In the genomic region with DNA sequence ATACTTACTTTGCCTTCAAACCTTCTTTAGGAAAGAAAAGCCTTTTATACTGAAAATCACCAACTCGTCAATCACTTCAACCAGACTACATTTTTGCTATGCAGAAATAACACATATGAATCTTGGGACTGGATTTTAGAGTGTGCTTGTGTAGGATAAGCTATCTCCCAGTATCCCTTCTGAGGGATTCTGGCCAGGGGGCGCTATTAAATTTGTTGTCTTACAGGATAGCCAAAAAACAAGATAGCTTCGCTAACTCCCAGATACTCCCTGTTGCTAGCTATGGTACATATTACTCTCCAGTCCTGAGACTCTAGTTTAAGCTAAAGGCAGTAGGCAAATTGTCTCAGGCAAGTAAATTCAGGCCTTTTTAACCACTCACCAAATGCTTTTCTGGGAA, we compare ENCODE assay signal across 29 cellular contexts.
DNase-seq lines count a peak whose midpoint lies in the region; ATAC-seq and TF ChIP-seq lines count a peak whose summit lies in the region.
"Had no signal": no experiment of that assay in that cellular context is flagged by ENCODE, and none has a peak within 500 bp of the region (broad histone marks: within the 10 kb centered on the region; RNA-seq: fewer than 3 reads in every experiment).

No MANE protein-coding gene starts in this region.

- H3K4me2 ChIP-seq in HCT116 (ENCODE audit: low read length) = no peak overlapping the region

- RAD21 ChIA-PET in HCT116 (lab: Charles Lee; ENCODE audit: low non-redundant PET in 1 of 2, low total read pairs in 2 of 2, uncharacterized antibody in 2 of 2, unreplicated experiment in 2 of 2) = no interaction called here

- H3K27me3 Mint-ChIP-seq in stimulated activated memory B cell treated with anti-CD40 and anti-IgM and Interleukin-4, amounts not matched to agents 10 μg/mL and 1 μg/mL and 100 μg/mL, for 72 hours = no peaks in the 10 kb centered on the region
- no peaks in the 10 kb centered on the region for H3K27me3 Mint-ChIP-seq in activated CD4-positive, alpha-beta T cell treated with anti-CD3 and anti-CD28 coated beads, Interleukin-2, amount 10 ng/mL, durations not matched to agents 24 days and 14 days
- H3K27me3 Mint-ChIP-seq: activated CD4-positive, alpha-beta T cell treated with anti-CD3 and anti-CD28 coated beads for 36 hours; activated naive CD8-positive, alpha-beta T cell treated with anti-CD3 and anti-CD28 coated beads, Interleukin-2, amount 50 U/mL, for 24 hours had no signal

- no peaks in the 10 kb centered on the region for H4K20me1 ChIP-seq in HCT116 (ENCODE audit: insufficient read depth)

- POLR2A ChIA-PET in HCT116 (lab: Charles Lee) = no interaction called here

- intact Hi-C loops in HCT116 (cut with micrococcal nuclease) = no loop called here
- intact Hi-C loops in activated CD4-positive, alpha-beta T cell treated with anti-CD3 and anti-CD28 coated beads, Interleukin-2, amount 10 ng/mL, durations not matched to agents 24 days and 14 days (cut with micrococcal nuclease) = no loop called here

- H3K9ac ChIP-seq in HCT116 (ENCODE audit: low read length) = no peak overlapping the region

- H3K4me1 ChIP-seq in HCT116 (ENCODE audit: control insufficient read depth in 1 of 2, insufficient read depth in 2 of 2, low read length in 2 of 2) = no peaks in the 10 kb centered on the region
- H3K4me1 ChIP-seq: heart right ventricle, upper lobe of left lung had no signal

- no peak overlapping the region for H3K27ac Mint-ChIP-seq in stimulated activated memory B cell treated with anti-CD40 and anti-IgM and Interleukin-4, amounts not matched to agents 10 μg/mL and 1 μg/mL and 100 μg/mL, for 72 hours
- H3K27ac Mint-ChIP-seq in activated CD4-positive, alpha-beta T cell treated with anti-CD3 and anti-CD28 coated beads, Interleukin-2, amount 10 ng/mL, durations not matched to agents 24 days and 14 days = no peak overlapping the region
- H3K27ac Mint-ChIP-seq: activated CD4-positive, alpha-beta T cell treated with anti-CD3 and anti-CD28 coated beads for 36 hours; activated naive CD8-positive, alpha-beta T cell treated with anti-CD3 and anti-CD28 coated beads, Interleukin-2, amount 50 U/mL, for 24 hours; brain; immature natural killer cell; T-helper 1 cell treated with Interleukin-12 subunit alpha and Interleukin-12 subunit beta and Interleukin-4 antibody, amounts not matched to agents 30 μg/mL and 1 μg/mL, for 36 hours had no signal

- TF ChIP-seq RAD21 in HCT116 (IDR thresholded peaks at IDR 0.05; ENCODE audit: low read depth) = no peak

- no peaks in the 10 kb centered on the region for H3K36me3 Mint-ChIP-seq in stimulated activated memory B cell treated with anti-CD40 and anti-IgM and Interleukin-4, amounts not matched to agents 10 μg/mL and 1 μg/mL and 100 μg/mL, for 72 hours
- H3K36me3 Mint-ChIP-seq in activated CD4-positive, alpha-beta T cell treated with anti-CD3 and anti-CD28 coated beads, Interleukin-2, amount 10 ng/mL, durations not matched to agents 24 days and 14 days (ENCODE audit: low read depth) = no peaks in the 10 kb centered on the region
- H3K36me3 Mint-ChIP-seq: brain had no signal

- no peaks in the 10 kb centered on the region for H3K4me1 Mint-ChIP-seq in stimulated activated memory B cell treated with anti-CD40 and anti-IgM and Interleukin-4, amounts not matched to agents 10 μg/mL and 1 μg/mL and 100 μg/mL, for 72 hours
- no peaks in the 10 kb centered on the region for H3K4me1 Mint-ChIP-seq in activated CD4-positive, alpha-beta T cell treated with anti-CD3 and anti-CD28 coated beads, Interleukin-2, amount 10 ng/mL, durations not matched to agents 24 days and 14 days
- H3K4me1 Mint-ChIP-seq: activated CD4-positive, alpha-beta T cell treated with anti-CD3 and anti-CD28 coated beads for 36 hours; activated naive CD8-positive, alpha-beta T cell treated with anti-CD3 and anti-CD28 coated beads, Interleukin-2, amount 50 U/mL, for 24 hours; brain; immature natural killer cell had no signal

- no TSS peak for BruUV-seq in HCT116 (replicated peaks; lab: Mats Ljungman, UMichigan)

- no peak overlapping the region for H3K4me3 ChIP-seq in HCT116 (replicated peaks in 1 of 2; ENCODE audit: low read depth in 1 of 2, low read length in 2 of 2)
- H3K4me3 ChIP-seq: GM12878, heart right ventricle, upper lobe of left lung had no signal

- no peak for TF ChIP-seq POLR2A in HCT116 (IDR thresholded peaks at IDR 0.05; ENCODE audit: borderline replicate concordance, extremely low read depth, insufficient read depth, insufficient read length)

- no peaks in the 10 kb centered on the region for H3K27me3 ChIP-seq in HCT116 (ENCODE audit: insufficient read depth, low read length)
- H3K27me3 ChIP-seq: heart right ventricle, upper lobe of left lung had no signal

- H3K9me3 Mint-ChIP-seq in stimulated activated memory B cell treated with anti-CD40 and anti-IgM and Interleukin-4, amounts not matched to agents 10 μg/mL and 1 μg/mL and 100 μg/mL, for 72 hours = peaks cover 8% of the 10 kb centered on the region
- H3K9me3 Mint-ChIP-seq in activated CD4-positive, alpha-beta T cell treated with anti-CD3 and anti-CD28 coated beads, Interleukin-2, amount 10 ng/mL, durations not matched to agents 24 days and 14 days = no peaks in the 10 kb centered on the region

- DNase-seq in DMS 273 (lab: John Stamatoyannopoulos, UW; ENCODE audit: unreplicated experiment) (peak; percentile 14), DMS 273 treated with DMSO at 0.1 percent for 48 hours (lab: John Stamatoyannopoulos, UW) (no peak), HCT116 (ENCODE audit: low read depth, low spot score) (peak; percentile 0), RPMI8226 (peak; percentile 13), iPS-NIHi7 (ENCODE audit: extremely low spot score) (peak; percentile 42), NCI-H69 (lab: John Stamatoyannopoulos, UW) (no peak)
- DNase-seq in activated CD4-positive, alpha-beta T cell treated with anti-CD3 and anti-CD28 coated beads, Interleukin-2, amount 10 ng/mL, durations not matched to agents 24 days and 14 days = no peak
- DNase-seq: activated CD4-positive, alpha-beta T cell treated with anti-CD3 and anti-CD28 coated beads for 36 hours; activated CD8-positive, alpha-beta memory T cell treated with anti-CD3 and anti-CD28 coated beads for 24 hours; activated gamma-delta T cell; activated naive CD8-positive, alpha-beta T cell treated with anti-CD3 and anti-CD28 coated beads, Interleukin-2, amount 50 U/mL, for 24 hours; activated T-cell treated with anti-CD3 and anti-CD28 coated beads, Interleukin-2, amount 50 U/mL, for 1 hour; DND-41; effector CD8-positive, alpha-beta T cell; erythroblast; foreskin fibroblast; heart right ventricle; immature natural killer cell; KBM-7; NCI-H1930; NCI-H345; SIG-M5; upper lobe of left lung had no signal

- no peak overlapping the region for H3K4me3 Mint-ChIP-seq in stimulated activated memory B cell treated with anti-CD40 and anti-IgM and Interleukin-4, amounts not matched to agents 10 μg/mL and 1 μg/mL and 100 μg/mL, for 72 hours
- H3K4me3 Mint-ChIP-seq in activated CD4-positive, alpha-beta T cell treated with anti-CD3 and anti-CD28 coated beads, Interleukin-2, amount 10 ng/mL, durations not matched to agents 24 days and 14 days = no peak overlapping the region
- H3K4me3 Mint-ChIP-seq: activated CD4-positive, alpha-beta T cell treated with anti-CD3 and anti-CD28 coated beads for 36 hours; activated naive CD8-positive, alpha-beta T cell treated with anti-CD3 and anti-CD28 coated beads, Interleukin-2, amount 50 U/mL, for 24 hours; brain; immature natural killer cell; T-helper 1 cell treated with Interleukin-12 subunit alpha and Interleukin-12 subunit beta and Interleukin-4 antibody, amounts not matched to agents 30 μg/mL and 1 μg/mL, for 36 hours had no signal

- no peak overlapping the region for H3K27ac ChIP-seq in HCT116 (ENCODE audit: low read depth, low read length)
- H3K27ac ChIP-seq: 22Rv1, heart right ventricle, upper lobe of left lung had no signal

- H3K9me2 ChIP-seq in HCT116 (ENCODE audit: insufficient read depth) = no peaks in the 10 kb centered on the region

- TF ChIP-seq CTCF in HCT116 (IDR thresholded peaks at IDR 0.05 in 2 of 3, conservative IDR thresholded peaks at IDR 0.05 in 1 of 3; ENCODE audit: borderline replicate concordance in 1 of 3, insufficient read depth in 1 of 3, low read depth in 2 of 3, low read length in 2 of 3) = peak in 2 of 3 experiments; percentile 7 to 9; a peak in 2 of 6 replicates

- H3K9me3 ChIP-seq in HCT116 (ENCODE audit: control insufficient read depth in 1 of 2, insufficient read depth in 1 of 2, low read depth in 1 of 2, low read length in 2 of 2) = no peaks in the 10 kb centered on the region

- H3K36me3 ChIP-seq in HCT116 (ENCODE audit: control insufficient read depth in 1 of 2, insufficient read depth in 2 of 2, low read length in 2 of 2) = no peaks in the 10 kb centered on the region
- H3K36me3 ChIP-seq: heart right ventricle, upper lobe of left lung had no signal

- no peaks in the 10 kb centered on the region for H3K79me2 ChIP-seq in HCT116 (ENCODE audit: insufficient read depth, low read length)

- ATAC-seq in HCT116 = 0 out of 2 replicates have a peak, but pooled peaks have one; percentile 38
- ATAC-seq in stimulated activated memory B cell treated with anti-CD40 and anti-IgM and Interleukin-4, amounts not matched to agents 10 μg/mL and 1 μg/mL and 100 μg/mL, for 72 hours = no peak
- ATAC-seq: activated CD4-positive, alpha-beta T cell treated with anti-CD3 and anti-CD28 coated beads for 36 hours; activated naive CD8-positive, alpha-beta T cell treated with anti-CD3 and anti-CD28 coated beads, Interleukin-2, amount 50 U/mL, for 24 hours; GM12878; heart right ventricle; Panc1 had no signal

- CTCF ChIA-PET in HCT116 (lab: Charles Lee) = interaction anchor here (0.7 to 1.1 kb wide), 2 partner anchors 14 to 126 kb away, joined by 3 to 4 read pairs; no protein-coding TSS in a partner anchor

- H2AFZ ChIP-seq in HCT116 (ENCODE audit: low read depth, low read length, poor library complexity, severe bottlenecking) = no peak overlapping the region

Comparison
In these comparisons a context has a peak if more than half of its experiments do, and no peak if none do; other contexts are left out.
1. DNase-seq: peak in DMS 273 (single experiment), HCT116 (single experiment), RPMI8226 (single experiment) and iPS-NIHi7 (single experiment); none in DMS 273 treated with DMSO at 0.1 percent for 48 hours (single experiment), NCI-H69 (single experiment) and activated CD4-positive, alpha-beta T cell treated with anti-CD3 and anti-CD28 coated beads, Interleukin-2, amount 10 ng/mL, durations not matched to agents 24 days and 14 days (single experiment).